11 cellular contexts compared by ENCODE assay signal in the genomic region with DNA sequence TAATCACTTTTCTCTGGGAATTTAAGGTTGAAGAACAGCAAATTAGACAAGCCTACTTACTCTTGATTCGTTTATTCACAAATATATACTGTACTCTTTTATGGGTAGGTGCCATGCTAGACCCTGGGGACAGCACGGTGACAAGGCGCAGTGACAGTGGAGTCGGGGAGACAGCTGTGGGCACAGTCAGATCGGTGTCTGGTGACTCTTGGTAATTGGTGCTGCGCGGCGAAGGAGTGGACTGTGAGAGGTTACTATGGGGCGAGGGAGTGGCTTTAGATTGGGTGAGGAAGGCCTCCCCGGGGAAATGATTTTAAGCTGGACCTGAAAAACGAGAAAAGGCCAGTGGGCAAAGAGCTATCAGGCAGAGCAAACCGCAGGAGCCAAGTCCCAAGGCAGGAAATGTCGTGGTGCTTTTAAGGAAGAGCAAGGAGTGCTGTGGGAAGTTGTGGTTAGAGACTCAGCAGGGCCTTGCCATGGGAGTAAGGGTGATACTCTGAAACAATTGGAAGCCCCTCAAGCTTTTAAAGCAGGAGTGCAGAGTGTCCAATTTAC. TPM values are rescaled to one million over a fixed set of nuclear protein-coding genes. Genes with fewer than 3 reads are reported as not detected.
DNase-seq lines count a peak whose midpoint lies in the region; ATAC-seq and TF ChIP-seq lines count a peak whose summit lies in the region.
"Had no signal": no experiment of that assay in that cellular context is flagged by ENCODE, and none has a peak within 500 bp of the region (broad histone marks: within the 10 kb centered on the region; RNA-seq: fewer than 3 reads in every experiment).

No MANE protein-coding gene starts in this region.

- H3K4me3 Mint-ChIP-seq in activated T-cell treated with anti-CD3 and anti-CD28 coated beads, Interleukin-2, amount 50 U/mL, for 72 hours = no peak overlapping the region

- H3K9ac ChIP-seq in colonic mucosa (ENCODE audit: low read depth in 2 of 2, low read length in 2 of 2) (no peak overlapping the region), mesendoderm (ENCODE audit: low read length) (no peak overlapping the region)
- H3K9ac ChIP-seq: SK-N-SH had no signal

- H3K4me1 Mint-ChIP-seq in activated T-cell treated with anti-CD3 and anti-CD28 coated beads, Interleukin-2, amount 50 U/mL, for 72 hours (ENCODE audit: low read depth) = no peaks in the 10 kb centered on the region

- no peak overlapping the region for H2BK5ac ChIP-seq in mesendoderm (ENCODE audit: low read length)

- no peak overlapping the region for H3K23ac ChIP-seq in mesendoderm (ENCODE audit: low read length)

- no peak overlapping the region for H3K27ac Mint-ChIP-seq in activated T-cell treated with anti-CD3 and anti-CD28 coated beads, Interleukin-2, amount 50 U/mL, for 72 hours

- H3K27ac ChIP-seq in colonic mucosa (peak overlapping the region; percentile 42), mesendoderm (ENCODE audit: low read depth, low read length) (no peak overlapping the region), tibial artery (no peak overlapping the region)
- H3K27ac ChIP-seq: brain microvascular endothelial cell had no signal

- no peak overlapping the region for H2BK120ac ChIP-seq in mesendoderm (ENCODE audit: low read depth, low read length)

- no peak overlapping the region for H3K56ac ChIP-seq in mesendoderm (ENCODE audit: low read length)

- H2BK15ac ChIP-seq in mesendoderm (replicated peaks; ENCODE audit: low read depth) = no peak overlapping the region

- no peak overlapping the region for H2AK5ac ChIP-seq in mesendoderm (ENCODE audit: low read length)

- WGBS in mesendoderm (ENCODE audit: extremely low coverage, insufficient coverage, low lambda C conversion rate) = no CpG with 5 or more reads among the region's 13 CpGs

- H3K4me3 ChIP-seq in colonic mucosa (no peak overlapping the region), mesendoderm (ENCODE audit: low read length) (no peak overlapping the region), tibial artery (no peak overlapping the region)
- H3K4me3 ChIP-seq: A549 had no signal

- no peak overlapping the region for H4K5ac ChIP-seq in mesendoderm (ENCODE audit: low read length)

- no peaks in the 10 kb centered on the region for H3K79me1 ChIP-seq in mesendoderm (ENCODE audit: low read length)

- H3K27me3 Mint-ChIP-seq in activated T-cell treated with anti-CD3 and anti-CD28 coated beads, Interleukin-2, amount 50 U/mL, for 72 hours (ENCODE audit: low read depth) = peaks cover 34% of the 10 kb centered on the region

- H3K36me3 Mint-ChIP-seq in activated T-cell treated with anti-CD3 and anti-CD28 coated beads, Interleukin-2, amount 50 U/mL, for 72 hours (ENCODE audit: insufficient read depth in 2 of 2) = no peaks in the 10 kb centered on the region

- no peaks in the 10 kb centered on the region for H3K36me3 ChIP-seq in colonic mucosa
- no peaks in the 10 kb centered on the region for H3K36me3 ChIP-seq in mesendoderm (ENCODE audit: control insufficient read depth, insufficient read depth, low read length)
- peaks cover 0 to 12% (median 4%) of the 10 kb centered on the region in 3 donors for H3K36me3 ChIP-seq in tibial artery

- H3K4me1 ChIP-seq in colonic mucosa (no peaks in the 10 kb centered on the region), mesendoderm (ENCODE audit: control insufficient read depth, low read depth, low read length) (no peaks in the 10 kb centered on the region), tibial artery (peaks cover 0 to 53% (median 14%) of the 10 kb centered on the region in 4 donors)
- H3K4me1 ChIP-seq: A549 had no signal

- H3K79me2 ChIP-seq in mesendoderm (ENCODE audit: control insufficient read depth, insufficient read depth, low read length) = no peaks in the 10 kb centered on the region

- ATAC-seq in activated T-cell treated with anti-CD3 and anti-CD28 coated beads, Interleukin-2, amount 50 U/mL, for 72 hours (replicated peaks in 1 of 2) = no peak
- ATAC-seq: A549 had no signal

- H3K4ac ChIP-seq in mesendoderm (ENCODE audit: low read depth, low read length) = no peak overlapping the region

- H3K4me2 ChIP-seq in mesendoderm (ENCODE audit: low read length) = no peak overlapping the region
- H3K4me2 ChIP-seq: A549, SK-N-SH had no signal

- TF ChIP-seq CTCF in colonic mucosa (IDR thresholded peaks at IDR 0.05) (no peak), tibial artery (IDR thresholded peaks at IDR 0.05) (no peak)

- no peak overlapping the region for H3K18ac ChIP-seq in mesendoderm (ENCODE audit: low read length)

- H3K9me3 Mint-ChIP-seq in activated T-cell treated with anti-CD3 and anti-CD28 coated beads, Interleukin-2, amount 50 U/mL, for 72 hours = no peaks in the 10 kb centered on the region

- H3K27me3 ChIP-seq in colonic mucosa (no peaks in the 10 kb centered on the region), mesendoderm (ENCODE audit: insufficient read depth, low read length, poor library complexity) (no peaks in the 10 kb centered on the region), tibial artery (no peaks in the 10 kb centered on the region)
- H3K27me3 ChIP-seq: brain microvascular endothelial cell had no signal

- DNase-seq in NCI-H748 (lab: John Stamatoyannopoulos, UW; ENCODE audit: unreplicated experiment) = peak; percentile 17
- DNase-seq in NCI-H748 treated with DMSO at 0.1 percent for 48 hours (lab: John Stamatoyannopoulos, UW) = no peak
- peak; percentile 72 for DNase-seq in colonic mucosa
- DNase-seq in mesendoderm = peak; percentile 40
- peak; percentile 55 to 80 for DNase-seq in tibial artery
- DNase-seq in NK-92 (lab: John Stamatoyannopoulos, UW; ENCODE audit: unreplicated experiment) = no peak
- no peak for DNase-seq in activated T-cell treated with anti-CD3 and anti-CD28 coated beads, Interleukin-2, amount 50 U/mL, for 72 hours
- no peak for DNase-seq in D341Med (ENCODE audit: low spot score)
- DNase-seq: brain microvascular endothelial cell, SK-N-SH had no signal

- H3K9me3 ChIP-seq in colonic mucosa = no peaks in the 10 kb centered on the region
- H3K9me3 ChIP-seq in tibial artery = no peaks in the 10 kb centered on the region

- intact Hi-C loops in colonic mucosa (cut with DNase I) (no loop called here), tibial artery (cut with DNase I; ENCODE audit: low total_unique reads) (no loop called here)

- no peak overlapping the region for H4K8ac ChIP-seq in mesendoderm (ENCODE audit: low read depth, low read length)

RNA-seq across cellular contexts. Expression of gene TXNDC2, which starts 36.3 kb away (rescaled TPM):
- total RNA-seq in colonic mucosa = not detected
- 0.11 TPM for polyA plus RNA-seq in mesendoderm (2013, experiment 1 of 2)
- polyA plus RNA-seq in mesendoderm (2013, experiment 2 of 2) = 0.32 TPM
- total RNA-seq in activated T-cell treated with anti-CD3 and anti-CD28 coated beads, Interleukin-2, amount 50 U/mL, for 72 hours = not detected

Comparison
In these comparisons a context has a peak if more than half of its experiments do, and no peak if none do; other contexts are left out.
1. DNase-seq: peak in NCI-H748 (single experiment), colonic mucosa (single experiment), mesendoderm (single experiment) and tibial artery (2 of 2); none in NCI-H748 treated with DMSO at 0.1 percent for 48 hours (single experiment), NK-92 (single experiment), activated T-cell treated with anti-CD3 and anti-CD28 coated beads, Interleukin-2, amount 50 U/mL, for 72 hours (0 of 2) and D341Med (single experiment).